27 cellular contexts compared by ENCODE assay signal in genomic region chr12:57097554-57097835, GRCh38. TPM values are rescaled to one million over a fixed set of nuclear protein-coding genes. Genes with fewer than 3 reads are reported as not detected.
DNase-seq lines count a peak whose midpoint lies in the region; ATAC-seq and TF ChIP-seq lines count a peak whose summit lies in the region.
"Had no signal": no experiment of that assay in that cellular context is flagged by ENCODE, and none has a peak within 500 bp of the region (broad histone marks: within the 10 kb centered on the region; RNA-seq: fewer than 3 reads in every experiment).

No MANE protein-coding gene starts in this region.

- H3K27ac ChIP-seq in RWPE1 (peak overlapping the region; percentile 100), esophagus squamous epithelium (peak overlapping the region; percentile 76 to 100 (median 98))
- H3K27ac ChIP-seq: C4-2B, heart left ventricle had no signal

- POLR2A ChIA-PET in RWPE1 (lab: Yijun Ruan, JAX; ENCODE audit: low non-redundant PET): interaction anchor here (0.7 to 2.4 kb wide), 3 partner anchors 12 to 30 kb away, joined by 3 to 10 read pairs (median 4); partner anchors contain the start of gene STAT6

- no peak for DNase-seq in activated naive CD4-positive, alpha-beta T cell treated with anti-CD3 and anti-CD28 coated beads for 36 hours
- no peak for DNase-seq in activated naive CD4-positive, alpha-beta T cell (lab: John Stamatoyannopoulos, UW)
- no peak for DNase-seq in RWPE1 (ENCODE audit: low spot score)
- no peak for DNase-seq in esophagus squamous epithelium (lab: John Stamatoyannopoulos, UW)
- no peak for DNase-seq in T-helper 1 cell
- DNase-seq in A172 (ENCODE audit: low spot score): no peak
- DNase-seq: ACHN; activated CD4-positive, alpha-beta T cell treated with anti-CD3 and anti-CD28 coated beads for 4 hours; activated naive CD4-positive, alpha-beta T cell treated with anti-CD3 and anti-CD28 coated beads, Interleukin-2, amount 50 U/mL, for 16 hours; activated T-cell treated with anti-CD3 and anti-CD28 coated beads, Interleukin-2, amount 50 U/mL, for 72 hours; dermis blood vessel endothelial cell; HCEC 1CT; heart left ventricle; IMR-90; NCI-H1436; NK-92 treated with Interleukin-12 subunit alpha and Interleukin-12 subunit beta, amount 100 ng/mL, for 24 hours; nucleus accumbens; SIG-M5; substantia nigra; T-cell had no signal

- intact Hi-C loops in activated naive CD4-positive, alpha-beta T cell treated with anti-CD3 and anti-CD28 coated beads for 36 hours (cut with micrococcal nuclease): no loop called here
- intact Hi-C loops in esophagus squamous epithelium (cut with DNase I): no loop called here

- H3K27ac Mint-ChIP-seq in activated naive CD4-positive, alpha-beta T cell treated with anti-CD3 and anti-CD28 coated beads for 36 hours: peak overlapping the region; percentile 96
- peak overlapping the region; percentile 94 for H3K27ac Mint-ChIP-seq in stimulated activated memory B cell treated with anti-CD40 and anti-IgM and Interleukin-4, amounts not matched to agents 10 μg/mL and 1 μg/mL and 100 μg/mL, for 72 hours

- no peak overlapping the region for H3K4me3 Mint-ChIP-seq in activated naive CD4-positive, alpha-beta T cell treated with anti-CD3 and anti-CD28 coated beads for 36 hours
- H3K4me3 Mint-ChIP-seq in stimulated activated memory B cell treated with anti-CD40 and anti-IgM and Interleukin-4, amounts not matched to agents 10 μg/mL and 1 μg/mL and 100 μg/mL, for 72 hours: no peak overlapping the region
- H3K4me3 Mint-ChIP-seq: activated T-cell treated with anti-CD3 and anti-CD28 coated beads, Interleukin-2, amount 50 U/mL, for 72 hours; central memory CD8-positive, alpha-beta T cell; T-cell had no signal

- CTCF ChIA-PET in activated naive CD4-positive, alpha-beta T cell treated with anti-CD3 and anti-CD28 coated beads for 36 hours (lab: Charles Lee): interaction anchor here (0.7 to 16.9 kb wide), 5 partner anchors 9 to 27 kb away, joined by 3 to 292 read pairs (median 4); partner anchors contain the start of genes NEMP1 and STAT6
- CTCF ChIA-PET in RWPE1 (lab: Yijun Ruan, JAX): interaction anchor here (0.6 kb wide), 1 partner anchor 79 kb away, joined by 3 read pairs; no protein-coding TSS in a partner anchor

- peaks cover 49% of the 10 kb centered on the region for H3K36me3 Mint-ChIP-seq in activated naive CD4-positive, alpha-beta T cell treated with anti-CD3 and anti-CD28 coated beads for 36 hours (ENCODE audit: low read depth)
- peaks cover 66% of the 10 kb centered on the region for H3K36me3 Mint-ChIP-seq in stimulated activated memory B cell treated with anti-CD40 and anti-IgM and Interleukin-4, amounts not matched to agents 10 μg/mL and 1 μg/mL and 100 μg/mL, for 72 hours

- H3K27me3 Mint-ChIP-seq in activated naive CD4-positive, alpha-beta T cell treated with anti-CD3 and anti-CD28 coated beads for 36 hours (ENCODE audit: low read depth): no peaks in the 10 kb centered on the region
- no peaks in the 10 kb centered on the region for H3K27me3 Mint-ChIP-seq in stimulated activated memory B cell treated with anti-CD40 and anti-IgM and Interleukin-4, amounts not matched to agents 10 μg/mL and 1 μg/mL and 100 μg/mL, for 72 hours
- H3K27me3 Mint-ChIP-seq: central memory CD8-positive, alpha-beta T cell; T-cell had no signal

- TF ChIP-seq POLR2A in esophagus squamous epithelium (IDR thresholded peaks at IDR 0.05): no peak

- H3K4me1 ChIP-seq in esophagus squamous epithelium: peaks cover 44 to 100% (median 44%) of the 10 kb centered on the region in 3 donors

- WGBS in esophagus squamous epithelium, 2 donors: 74 to 78% methylated on average over 8 of the region's 8 CpGs

- H3K36me3 ChIP-seq in esophagus squamous epithelium: peaks cover 23 to 94% (median 27%) of the 10 kb centered on the region in 3 donors

- H3K4me1 Mint-ChIP-seq in activated naive CD4-positive, alpha-beta T cell treated with anti-CD3 and anti-CD28 coated beads for 36 hours (ENCODE audit: low read depth): peaks cover 46% of the 10 kb centered on the region
- peaks cover 84% of the 10 kb centered on the region for H3K4me1 Mint-ChIP-seq in stimulated activated memory B cell treated with anti-CD40 and anti-IgM and Interleukin-4, amounts not matched to agents 10 μg/mL and 1 μg/mL and 100 μg/mL, for 72 hours

- no peaks in the 10 kb centered on the region for H3K9me3 ChIP-seq in esophagus squamous epithelium
- H3K9me3 ChIP-seq: heart left ventricle had no signal

- H3K4me3 ChIP-seq in esophagus squamous epithelium: no peak overlapping the region
- H3K4me3 ChIP-seq: heart left ventricle, lung had no signal

- no peak for ATAC-seq in stimulated activated memory B cell treated with anti-CD40 and anti-IgM and Interleukin-4, amounts not matched to agents 10 μg/mL and 1 μg/mL and 100 μg/mL, for 72 hours
- ATAC-seq in HG02798 (IDR thresholded peaks at IDR 0.05; ENCODE audit: poor library complexity, unreplicated experiment): no peak
- ATAC-seq: activated T-cell treated with anti-CD3 and anti-CD28 coated beads, Interleukin-2, amount 50 U/mL, for 72 hours; heart left ventricle; T-cell had no signal

- H3K9me3 Mint-ChIP-seq in activated naive CD4-positive, alpha-beta T cell treated with anti-CD3 and anti-CD28 coated beads for 36 hours: no peaks in the 10 kb centered on the region
- H3K9me3 Mint-ChIP-seq in stimulated activated memory B cell treated with anti-CD40 and anti-IgM and Interleukin-4, amounts not matched to agents 10 μg/mL and 1 μg/mL and 100 μg/mL, for 72 hours: no peaks in the 10 kb centered on the region
- H3K9me3 Mint-ChIP-seq: activated T-cell treated with anti-CD3 and anti-CD28 coated beads, Interleukin-2, amount 50 U/mL, for 72 hours; central memory CD8-positive, alpha-beta T cell; T-cell had no signal

- TF ChIP-seq CTCF in RWPE1 (conservative IDR thresholded peaks at IDR 0.05; ENCODE audit: low read depth) (no peak), esophagus squamous epithelium (IDR thresholded peaks at IDR 0.05) (no peak)

- no peaks in the 10 kb centered on the region for H3K27me3 ChIP-seq in esophagus squamous epithelium
- H3K27me3 ChIP-seq: heart left ventricle had no signal

RNA-seq across cellular contexts. Expression of gene NAB2, which starts 8.6 kb away (rescaled TPM):
- total RNA-seq in activated naive CD4-positive, alpha-beta T cell treated with anti-CD3 and anti-CD28 coated beads for 36 hours: 10 to 100 TPM; 18.4 to 19.1 TPM
- 10 to 100 TPM in 3 of 4 donors, 1 to 10 TPM in 1; 9.1 to 25.2 (median 13.3) TPM for total RNA-seq in esophagus squamous epithelium
- total RNA-seq in A172 (2014; rRNA removed; shearing (Covaris generic)): 18.9 and 22.4 TPM in 2 replicates

RNA-seq across cellular contexts. Expression of gene STAT6, which starts 13.7 kb away (rescaled TPM):
- 100 to 1,000 TPM; 188 to 193 TPM for total RNA-seq in activated naive CD4-positive, alpha-beta T cell treated with anti-CD3 and anti-CD28 coated beads for 36 hours
- 100 to 1,000 TPM in 2 of 4 donors, 10 to 100 TPM in 2; 72.7 to 138 (median 102) TPM for total RNA-seq in esophagus squamous epithelium
- total RNA-seq in A172 (2014; rRNA removed; shearing (Covaris generic)): 15.2 and 18.4 TPM in 2 replicates

RNA-seq across cellular contexts. Expression of gene NEMP1, which starts 18.9 kb away (rescaled TPM):
- total RNA-seq in activated naive CD4-positive, alpha-beta T cell treated with anti-CD3 and anti-CD28 coated beads for 36 hours: 10 to 100 TPM; 71.3 to 72.2 TPM
- 1 to 10 TPM; 4.1 to 7.6 (median 6.7) TPM for total RNA-seq in esophagus squamous epithelium
- 26.3 and 28.0 TPM in 2 replicates for total RNA-seq in A172 (2014; rRNA removed; shearing (Covaris generic))

RNA-seq across cellular contexts. Expression of gene LRP1, which starts 30.8 kb away (rescaled TPM):
- total RNA-seq in activated naive CD4-positive, alpha-beta T cell treated with anti-CD3 and anti-CD28 coated beads for 36 hours: 1 to 10 TPM; 1.0 to 1.5 TPM
- total RNA-seq in esophagus squamous epithelium: 100 to 1,000 TPM in 1 of 4 donors, 10 to 100 TPM in 3; 60.8 to 147 (median 81.9) TPM
- 34.1 and 35.5 TPM in 2 replicates for total RNA-seq in A172 (2014; rRNA removed; shearing (Covaris generic))

RNA-seq across cellular contexts. Expression of gene MYO1A, which starts 47.6 kb away (rescaled TPM):
- 1 to 10 TPM; 1.4 to 1.5 TPM for total RNA-seq in activated naive CD4-positive, alpha-beta T cell treated with anti-CD3 and anti-CD28 coated beads for 36 hours
- under 1 TPM in 2 of 4 donors, not detected in 2; 0.38 to 0.48 TPM for total RNA-seq in esophagus squamous epithelium
- not detected in 2 replicates for total RNA-seq in A172 (2014; rRNA removed; shearing (Covaris generic))
- total RNA-seq: dermis blood vessel endothelial cell, NCI-H460, skeletal muscle tissue had no signal
